Comparison of ENCODE assay signal across 9 cellular contexts in genomic region chr17:1270210-1271019, GRCh38. TPM values are rescaled to one million over a fixed set of nuclear protein-coding genes. Genes with fewer than 3 reads are reported as not detected.
DNase-seq lines count a peak whose midpoint lies in the region; ATAC-seq and TF ChIP-seq lines count a peak whose summit lies in the region.
"Had no signal": no experiment of that assay in that cellular context is flagged by ENCODE, and none has a peak within 500 bp of the region (broad histone marks: within the 10 kb centered on the region; RNA-seq: fewer than 3 reads in every experiment).

Gene BHLHA9 (plus strand): TSS chr17:1270444. CDS start chr17:1270564, 120 bp downstream.

- H3K27ac ChIP-seq in CD4-positive, alpha-beta T cell (ENCODE audit: low read depth, low read length) = no peak within 1 kb of the TSS
- no peak within 1 kb of the TSS for H3K27ac ChIP-seq in HEK293 (ENCODE audit: extremely low read depth, low read depth, low read length)

- no peak for DNase-seq in CD4-positive, alpha-beta T cell
- DNase-seq in central memory CD8-positive, alpha-beta T cell (ENCODE audit: low spot score in 2 of 2) = no peak
- no peak for DNase-seq in neural crest cell (ENCODE audit: low read depth, low spot score)
- no peak for DNase-seq in ecto neural progenitor cell (ENCODE audit: low spot score)
- DNase-seq in NCI-H2081 treated with DMSO at 0.1 percent for 48 hours (lab: John Stamatoyannopoulos, UW) = no peak
- no peak for DNase-seq in cerebellum (ENCODE audit: low spot score)
- DNase-seq: NCI-H345 had no signal

- peaks cover 29% of the 10 kb centered on the region for H3K27me3 ChIP-seq in CD4-positive, alpha-beta T cell (ENCODE audit: control insufficient read depth, insufficient read depth, low read length)

- no peaks in the 10 kb centered on the region for H3K36me3 Mint-ChIP-seq in CD4-positive, alpha-beta T cell (ENCODE audit: low read depth)
- H3K36me3 Mint-ChIP-seq in central memory CD8-positive, alpha-beta T cell (ENCODE audit: insufficient read depth) = peaks cover 2% of the 10 kb centered on the region
- no peaks in the 10 kb centered on the region for H3K36me3 Mint-ChIP-seq in neural crest cell (ENCODE audit: low read depth)

- no peak within 1 kb of the TSS for H3K4me3 ChIP-seq in HEK293 (ENCODE audit: low read depth, low read length)

- no peak for TF ChIP-seq CTCF in CD4-positive, alpha-beta T cell (IDR thresholded peaks at IDR 0.05)
- TF ChIP-seq CTCF in HEK293 (tag by site-specific recombination; IDR thresholded peaks at IDR 0.05) (no peak), neural crest cell (conservative IDR thresholded peaks at IDR 0.05) (no peak)

- H3K27ac Mint-ChIP-seq in CD4-positive, alpha-beta T cell = no peak within 1 kb of the TSS
- H3K27ac Mint-ChIP-seq in central memory CD8-positive, alpha-beta T cell (ENCODE audit: low read depth) = no peak within 1 kb of the TSS
- peak within 1 kb of the TSS; percentile 62 for H3K27ac Mint-ChIP-seq in neural crest cell (ENCODE audit: unreplicated experiment)

- CTCF ChIA-PET in CD4-positive, alpha-beta T cell (lab: Charles Lee) = interaction anchor here (1.9 kb wide), 1 partner anchor 11 kb away, joined by 5 read pairs; no protein-coding TSS in a partner anchor
- CTCF ChIA-PET in HEK293 (lab: Yijun Ruan, JAX) = interaction anchor here (0.6 to 1.0 kb wide), 2 partner anchors 11 to 229 kb away, joined by 3 to 4 read pairs; no protein-coding TSS in a partner anchor

- peak within 1 kb of the TSS; percentile 88 for H3K4me3 Mint-ChIP-seq in CD4-positive, alpha-beta T cell
- peak within 1 kb of the TSS; percentile 87 for H3K4me3 Mint-ChIP-seq in central memory CD8-positive, alpha-beta T cell
- H3K4me3 Mint-ChIP-seq in neural crest cell = peak within 1 kb of the TSS; percentile 94

- ATAC-seq in CD4-positive, alpha-beta T cell (ENCODE audit: poor library complexity) = no peak
- no peak for ATAC-seq in central memory CD8-positive, alpha-beta T cell (replicated peaks; ENCODE audit: extremely low read depth, poor library complexity, severe bottlenecking)

- peaks cover 11% of the 10 kb centered on the region for H3K4me1 Mint-ChIP-seq in CD4-positive, alpha-beta T cell (ENCODE audit: low read depth)
- H3K4me1 Mint-ChIP-seq in central memory CD8-positive, alpha-beta T cell = peaks cover 11% of the 10 kb centered on the region
- H3K4me1 Mint-ChIP-seq in neural crest cell = peaks cover 8% of the 10 kb centered on the region

- H3K27me3 Mint-ChIP-seq in CD4-positive, alpha-beta T cell = peaks cover 41% of the 10 kb centered on the region
- peaks cover 13% of the 10 kb centered on the region for H3K27me3 Mint-ChIP-seq in central memory CD8-positive, alpha-beta T cell
- H3K27me3 Mint-ChIP-seq in neural crest cell (ENCODE audit: low read depth) = peaks cover 4% of the 10 kb centered on the region

- intact Hi-C loops in CD4-positive, alpha-beta T cell (cut with DNase I, micrococcal nuclease) = no loop called here

- no peaks in the 10 kb centered on the region for H3K9me3 Mint-ChIP-seq in CD4-positive, alpha-beta T cell
- no peaks in the 10 kb centered on the region for H3K9me3 Mint-ChIP-seq in central memory CD8-positive, alpha-beta T cell
- no peaks in the 10 kb centered on the region for H3K9me3 Mint-ChIP-seq in neural crest cell

- no peaks in the 10 kb centered on the region for H3K4me1 ChIP-seq in HEK293 (ENCODE audit: control insufficient read depth, insufficient read depth, low read length)

- no peaks in the 10 kb centered on the region for H3K36me3 ChIP-seq in HEK293 (ENCODE audit: control insufficient read depth in 2 of 2, insufficient read depth in 1 of 2, low read length in 2 of 2)

- POLR2A ChIA-PET in CD4-positive, alpha-beta T cell (lab: Charles Lee) = interaction anchor here (1.0 kb wide), 1 partner anchor 246 kb away, joined by 3 read pairs; the partner anchor contains the start of gene INPP5K
- POLR2A ChIA-PET in HEK293 (lab: Yijun Ruan, JAX) = no interaction called here

- H3K9me3 ChIP-seq in CD4-positive, alpha-beta T cell (ENCODE audit: control insufficient read depth, low read length) = no peaks in the 10 kb centered on the region
- no peaks in the 10 kb centered on the region for H3K9me3 ChIP-seq in HEK293 (ENCODE audit: control insufficient read depth, insufficient read depth, low read depth, low read length)

TF ChIP-seq in HEK293, 187 proteins besides CTCF, POLR2A, EP300 and RAD21:
- peak; percentile 18; the same call in 1 of the 2 replicates for TF ChIP-seq ZNF623 (tag by site-specific recombination; IDR thresholded peaks at IDR 0.05)
- peak; percentile 8; the same call in 1 of the 2 replicates for TF ChIP-seq SP2 (tag by site-specific recombination; IDR thresholded peaks at IDR 0.05)
- no peak for TF ChIP-seq ZNF280C (tag by site-specific recombination; IDR thresholded peaks at IDR 0.05)
TF ChIP-seq in HEK293: peak in this region for 2.

RNA-seq across cellular contexts. Expression of gene BHLHA9, which starts in this region (rescaled TPM):
- total RNA-seq in CD4-positive, alpha-beta T cell = not detected
- total RNA-seq in neural crest cell (not detected in 2 replicates), cerebellum (0.54 TPM)
- total RNA-seq: M059J had no signal
